In the genomic region with DNA sequence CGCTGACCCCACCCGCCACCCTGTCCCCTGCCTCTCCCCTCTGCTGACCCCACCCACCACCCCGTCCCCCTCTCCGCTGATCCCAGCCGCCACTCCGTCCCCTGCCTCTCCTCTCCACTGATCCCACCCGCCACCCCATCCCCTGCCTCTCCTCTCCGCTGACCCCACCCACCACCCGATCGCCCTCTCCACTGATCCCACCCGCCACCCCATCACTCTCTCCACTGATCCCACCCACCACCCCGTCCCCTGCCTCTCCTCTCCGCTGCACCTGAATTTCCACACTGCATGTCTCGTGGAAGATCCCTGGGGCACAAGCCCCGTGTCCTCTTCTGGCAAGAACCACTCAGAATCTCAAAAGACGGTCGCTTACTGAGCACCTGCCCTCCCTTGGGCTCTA, we compare ENCODE assay signal across 23 cellular contexts. TPM values are rescaled to one million over a fixed set of nuclear protein-coding genes. Genes with fewer than 3 reads are reported as not detected.
"Had no signal": no experiment of that assay in that cellular context is flagged by ENCODE, and none has a peak within 500 bp of the region (broad histone marks: within the 10 kb centered on the region; RNA-seq: fewer than 3 reads in every experiment).

No MANE protein-coding gene starts in this region.

- H3K4me1 ChIP-seq: colonic mucosa, heart left ventricle, parathyroid adenoma, psoas muscle, right lobe of liver, stomach, tibial artery, upper lobe of left lung had no signal

- ATAC-seq: heart left ventricle; left colon; mucosa of descending colon; naive thymus-derived CD8-positive, alpha-beta T cell; psoas muscle; right lobe of liver had no signal

- H3K9me3 Mint-ChIP-seq: naive thymus-derived CD8-positive, alpha-beta T cell had no signal

- H3K4me3 Mint-ChIP-seq: naive thymus-derived CD8-positive, alpha-beta T cell had no signal

- H3K27me3 ChIP-seq: colonic mucosa, right lobe of liver, upper lobe of left lung had no signal

- H3K4me1 Mint-ChIP-seq: naive thymus-derived CD8-positive, alpha-beta T cell had no signal

- DNase-seq: caudate nucleus; colonic mucosa; effector CD8-positive, alpha-beta T cell; foreskin melanocyte; left colon; mammary epithelial cell; mucosa of descending colon; naive thymus-derived CD8-positive, alpha-beta T cell; occipital lobe; retina; stimulated activated CD4-positive, alpha-beta T cell treated with anti-CD3 and anti-CD28 coated beads, Interleukin-2, amount 100 ng/mL, for 24 hours; stimulated activated CD4-positive, alpha-beta T cell treated with anti-CD3 and anti-CD28 coated beads, Interleukin-4, amount 100 ng/mL, for 4 hours; stimulated activated naive CD4-positive, alpha-beta T cell; stomach; substantia nigra had no signal

- H2AFZ ChIP-seq: parathyroid adenoma had no signal

- H3K79me2 ChIP-seq: parathyroid adenoma had no signal

- H3K36me3 ChIP-seq: colonic mucosa, heart left ventricle, right lobe of liver, stomach, tibial artery, upper lobe of left lung had no signal

- H3K36me3 Mint-ChIP-seq: naive thymus-derived CD8-positive, alpha-beta T cell had no signal

- H3K4me3 ChIP-seq: colonic mucosa, dorsolateral prefrontal cortex, heart left ventricle, mucosa of descending colon, psoas muscle, right lobe of liver, skin epidermis, stomach, tibial artery, upper lobe of left lung had no signal

- H3K9me3 ChIP-seq: colonic mucosa, heart left ventricle, mucosa of descending colon, psoas muscle, right lobe of liver, stomach, tibial artery, upper lobe of left lung had no signal

- H3K27ac ChIP-seq: colonic mucosa, dorsolateral prefrontal cortex, heart left ventricle, parathyroid adenoma, psoas muscle, right lobe of liver, skin epidermis, stomach, tibial artery, upper lobe of left lung had no signal

RNA-seq across cellular contexts. Expression of a gene that starts 53.4 kb away (rescaled TPM):
- total RNA-seq: naive thymus-derived CD8-positive, alpha-beta T cell had no signal
- polyA plus RNA-seq: naive thymus-derived CD8-positive, alpha-beta T cell had no signal
